Comparison of ENCODE assay signal across 24 cellular contexts in genomic region chr2:185658766-185659165, GRCh38.
"Had no signal": no experiment of that assay in that cellular context is flagged by ENCODE, and none has a peak within 500 bp of the region (broad histone marks: within the 10 kb centered on the region; RNA-seq: fewer than 3 reads in every experiment).

No MANE protein-coding gene starts in this region.

- H3K27ac ChIP-seq: adrenal gland, WERI-Rb-1 had no signal

- H3K4me3 ChIP-seq: adrenal gland, K562 had no signal

- H3K36me3 ChIP-seq: adrenal gland, WERI-Rb-1 had no signal

- H3K27me3 ChIP-seq: adrenal gland had no signal

- H3K4me1 ChIP-seq: adrenal gland had no signal

- DNase-seq: activated CD4-positive, alpha-beta T cell treated with anti-CD3 and anti-CD28 coated beads for 4 hours; activated CD8-positive, alpha-beta memory T cell treated with anti-CD3 and anti-CD28 coated beads, Interleukin-2, amount 50 U/mL, for 4 hours; activated CD8-positive, alpha-beta T cell treated with anti-CD3 and anti-CD28 coated beads for 36 hours; activated gamma-delta T cell treated with Interleukin-2 at 50 U/mL for 16 hours; activated naive CD4-positive, alpha-beta T cell treated with anti-CD3 and anti-CD28 coated beads, Interleukin-2, amount 10 ng/mL, durations not matched to agents 7 days and 5 days; activated naive CD8-positive, alpha-beta T cell treated with anti-CD3 and anti-CD28 coated beads for 36 hours; activated T-cell treated with anti-CD3 and anti-CD28 coated beads, Interleukin-2, amount 50 U/mL, for 72 hours; adrenal gland; aorta; Karpas-422; NCI-H1092; NCI-H1417; NCI-H1930; NCI-H2171; NCI-H2227 treated with DMSO at 0.1 percent for 48 hours; NCI-H446 treated with DMSO at 0.1 percent for 48 hours; NCI-H526; NCI-H82; SHP77 treated with DMSO at 0.1 percent for 48 hours; T-helper 17 cell; T1000; WERI-Rb-1 had no signal

- ATAC-seq: activated CD4-positive, CD25-positive, alpha-beta regulatory T cell treated with anti-CD3 and anti-CD28 coated beads, Interleukin-2, amount 50 U/mL, for 24 hours; activated CD8-positive, alpha-beta T cell treated with anti-CD3 and anti-CD28 coated beads for 36 hours; activated T-cell treated with anti-CD3 and anti-CD28 coated beads, Interleukin-2, amount 50 U/mL, for 72 hours; K562; T-helper 17 cell had no signal
